ENCODE assay signal across 1 cellular context in genomic region chr11:83193315-83194283, GRCh38.
A peak's percentile ranks its signal among the peaks of the same experiment; 100 is the strongest.
TF ChIP-seq lines count a peak whose summit lies in the region.

ANKRD42 (plus strand) TSS chr11:83193712; CDS start chr11:83194671, 959 bp downstream.

TF ChIP-seq in GM12878, 131 proteins besides CTCF, POLR2A, EP300 and RAD21 (continued from another document and continues in another):
- TF ChIP-seq, protein P1, sequence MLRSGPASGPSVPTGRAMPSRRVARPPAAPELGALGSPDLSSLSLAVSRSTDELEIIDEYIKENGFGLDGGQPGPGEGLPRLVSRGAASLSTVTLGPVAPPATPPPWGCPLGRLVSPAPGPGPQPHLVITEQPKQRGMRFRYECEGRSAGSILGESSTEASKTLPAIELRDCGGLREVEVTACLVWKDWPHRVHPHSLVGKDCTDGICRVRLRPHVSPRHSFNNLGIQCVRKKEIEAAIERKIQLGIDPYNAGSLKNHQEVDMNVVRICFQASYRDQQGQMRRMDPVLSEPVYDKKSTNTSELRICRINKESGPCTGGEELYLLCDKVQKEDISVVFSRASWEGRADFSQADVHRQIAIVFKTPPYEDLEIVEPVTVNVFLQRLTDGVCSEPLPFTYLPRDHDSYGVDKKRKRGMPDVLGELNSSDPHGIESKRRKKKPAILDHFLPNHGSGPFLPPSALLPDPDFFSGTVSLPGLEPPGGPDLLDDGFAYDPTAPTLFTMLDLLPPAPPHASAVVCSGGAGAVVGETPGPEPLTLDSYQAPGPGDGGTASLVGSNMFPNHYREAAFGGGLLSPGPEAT (IDR thresholded peaks at IDR 0.05; ENCODE audit: low read depth) = peak; percentile 88; the same call in 1 of the 2 replicates
- peak; percentile 18; the same call in 1 of the 2 replicates for TF ChIP-seq MTA2 (IDR thresholded peaks at IDR 0.05; ENCODE audit: low read depth)
- TF ChIP-seq TCF3 (IDR thresholded peaks at IDR 0.05; ENCODE audit: borderline replicate concordance, insufficient read depth, low read depth, low read length) = no peak
- peak; percentile 96 for TF ChIP-seq MXI1 (IDR thresholded peaks at IDR 0.05; ENCODE audit: low read depth, low read length)
- TF ChIP-seq CREB1 (IDR thresholded peaks at IDR 0.05; ENCODE audit: low read depth) = peak; percentile 93
- 0 out of 2 replicates have a peak, but pooled peaks have one; percentile 55 for TF ChIP-seq SMARCA5 (IDR thresholded peaks at IDR 0.05)
- peak; percentile 15 for TF ChIP-seq SKIL (IDR thresholded peaks at IDR 0.05; ENCODE audit: low read depth, poor library complexity, severe bottlenecking)
- TF ChIP-seq, protein P2, sequence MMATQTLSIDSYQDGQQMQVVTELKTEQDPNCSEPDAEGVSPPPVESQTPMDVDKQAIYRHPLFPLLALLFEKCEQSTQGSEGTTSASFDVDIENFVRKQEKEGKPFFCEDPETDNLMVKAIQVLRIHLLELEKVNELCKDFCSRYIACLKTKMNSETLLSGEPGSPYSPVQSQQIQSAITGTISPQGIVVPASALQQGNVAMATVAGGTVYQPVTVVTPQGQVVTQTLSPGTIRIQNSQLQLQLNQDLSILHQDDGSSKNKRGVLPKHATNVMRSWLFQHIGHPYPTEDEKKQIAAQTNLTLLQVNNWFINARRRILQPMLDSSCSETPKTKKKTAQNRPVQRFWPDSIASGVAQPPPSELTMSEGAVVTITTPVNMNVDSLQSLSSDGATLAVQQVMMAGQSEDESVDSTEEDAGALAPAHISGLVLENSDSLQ (IDR thresholded peaks at IDR 0.05) = peak; percentile 64
- TF ChIP-seq EED (IDR thresholded peaks at IDR 0.05; ENCODE audit: low read depth) = peak; percentile 69; the same call in 1 of the 2 replicates
- TF ChIP-seq ZSCAN29 (IDR thresholded peaks at IDR 0.05) = peak; percentile 79
- TF ChIP-seq RELA (IDR thresholded peaks at IDR 0.05; ENCODE audit: borderline replicate concordance, partially characterized antibody) = peak; percentile 67
- TF ChIP-seq IKZF2 (IDR thresholded peaks at IDR 0.05) = peak; percentile 85
- TF ChIP-seq CBX5 (IDR thresholded peaks at IDR 0.05; ENCODE audit: low read depth) = 0 out of 2 replicates have a peak, but pooled peaks have one; percentile 13
- TF ChIP-seq GABPA (IDR thresholded peaks at IDR 0.05; ENCODE audit: low read depth) = peak; percentile 96
- no peak for TF ChIP-seq KDM1A (IDR thresholded peaks at IDR 0.05; ENCODE audit: borderline replicate concordance)
- TF ChIP-seq RB1 (IDR thresholded peaks at IDR 0.05; ENCODE audit: borderline replicate concordance) = peak; percentile 88; the same call in 1 of the 2 replicates
- 0 out of 2 replicates have a peak, but pooled peaks have one; percentile 43 for TF ChIP-seq TBL1XR1 (IDR thresholded peaks at IDR 0.05; ENCODE audit: low read depth, low read length)
- peak; percentile 96 for TF ChIP-seq ZBTB40 (IDR thresholded peaks at IDR 0.05; ENCODE audit: borderline replicate concordance)
- TF ChIP-seq, protein P3, sequence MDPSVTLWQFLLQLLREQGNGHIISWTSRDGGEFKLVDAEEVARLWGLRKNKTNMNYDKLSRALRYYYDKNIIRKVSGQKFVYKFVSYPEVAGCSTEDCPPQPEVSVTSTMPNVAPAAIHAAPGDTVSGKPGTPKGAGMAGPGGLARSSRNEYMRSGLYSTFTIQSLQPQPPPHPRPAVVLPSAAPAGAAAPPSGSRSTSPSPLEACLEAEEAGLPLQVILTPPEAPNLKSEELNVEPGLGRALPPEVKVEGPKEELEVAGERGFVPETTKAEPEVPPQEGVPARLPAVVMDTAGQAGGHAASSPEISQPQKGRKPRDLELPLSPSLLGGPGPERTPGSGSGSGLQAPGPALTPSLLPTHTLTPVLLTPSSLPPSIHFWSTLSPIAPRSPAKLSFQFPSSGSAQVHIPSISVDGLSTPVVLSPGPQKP (IDR thresholded peaks at IDR 0.05; ENCODE audit: low read depth, low read length) = peak; percentile 88
- TF ChIP-seq SMAD5 (IDR thresholded peaks at IDR 0.05; ENCODE audit: low read depth) = no peak
- 0 out of 2 replicates have a peak, but pooled peaks have one; percentile 15 for TF ChIP-seq IRF4 (IDR thresholded peaks at IDR 0.05; ENCODE audit: low read depth, low read length)
- peak; percentile 72; the same call in 1 of the 2 replicates for TF ChIP-seq NR2F1 (conservative IDR thresholded peaks at IDR 0.05)
- TF ChIP-seq NBN (IDR thresholded peaks at IDR 0.05) = peak; percentile 63; the same call in 1 of the 2 replicates
- peak; percentile 66; the same call in 1 of the 2 replicates for TF ChIP-seq TAF1 (IDR thresholded peaks at IDR 0.05; ENCODE audit: borderline replicate concordance, low read depth, low read length)
- 0 out of 2 replicates have a peak, but pooled peaks have one; percentile 15 for TF ChIP-seq JUNB (IDR thresholded peaks at IDR 0.05)
- TF ChIP-seq BACH1 (IDR thresholded peaks at IDR 0.05; ENCODE audit: borderline replicate concordance) = peak; percentile 62; the same call in 1 of the 2 replicates
- peak; percentile 28; the same call in 1 of the 2 replicates for TF ChIP-seq SPI1 (IDR thresholded peaks at IDR 0.05; ENCODE audit: borderline replicate concordance, insufficient read depth, low read depth, low read length)
- no peak for TF ChIP-seq CEBPZ (IDR thresholded peaks at IDR 0.05; ENCODE audit: low read depth, low read length)
- TF ChIP-seq ZZZ3 (IDR thresholded peaks at IDR 0.05; ENCODE audit: control insufficient read depth, insufficient read length, low read depth) = no peak
- TF ChIP-seq, protein P4, sequence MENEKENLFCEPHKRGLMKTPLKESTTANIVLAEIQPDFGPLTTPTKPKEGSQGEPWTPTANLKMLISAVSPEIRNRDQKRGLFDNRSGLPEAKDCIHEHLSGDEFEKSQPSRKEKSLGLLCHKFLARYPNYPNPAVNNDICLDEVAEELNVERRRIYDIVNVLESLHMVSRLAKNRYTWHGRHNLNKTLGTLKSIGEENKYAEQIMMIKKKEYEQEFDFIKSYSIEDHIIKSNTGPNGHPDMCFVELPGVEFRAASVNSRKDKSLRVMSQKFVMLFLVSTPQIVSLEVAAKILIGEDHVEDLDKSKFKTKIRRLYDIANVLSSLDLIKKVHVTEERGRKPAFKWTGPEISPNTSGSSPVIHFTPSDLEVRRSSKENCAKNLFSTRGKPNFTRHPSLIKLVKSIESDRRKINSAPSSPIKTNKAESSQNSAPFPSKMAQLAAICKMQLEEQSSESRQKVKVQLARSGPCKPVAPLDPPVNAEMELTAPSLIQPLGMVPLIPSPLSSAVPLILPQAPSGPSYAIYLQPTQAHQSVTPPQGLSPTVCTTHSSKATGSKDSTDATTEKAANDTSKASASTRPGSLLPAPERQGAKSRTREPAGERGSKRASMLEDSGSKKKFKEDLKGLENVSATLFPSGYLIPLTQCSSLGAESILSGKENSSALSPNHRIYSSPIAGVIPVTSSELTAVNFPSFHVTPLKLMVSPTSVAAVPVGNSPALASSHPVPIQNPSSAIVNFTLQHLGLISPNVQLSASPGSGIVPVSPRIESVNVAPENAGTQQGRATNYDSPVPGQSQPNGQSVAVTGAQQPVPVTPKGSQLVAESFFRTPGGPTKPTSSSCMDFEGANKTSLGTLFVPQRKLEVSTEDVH (IDR thresholded peaks at IDR 0.05; ENCODE audit: low read depth, partially characterized antibody) = peak; percentile 81
- TF ChIP-seq NKRF (conservative IDR thresholded peaks at IDR 0.05) = peak; percentile 98
- peak; percentile 86 for TF ChIP-seq ATF7 (IDR thresholded peaks at IDR 0.05; ENCODE audit: low read depth)
- TF ChIP-seq LARP7 (IDR thresholded peaks at IDR 0.05) = peak; percentile 64; the same call in 1 of the 2 replicates
- TF ChIP-seq HCFC1 (IDR thresholded peaks at IDR 0.05; ENCODE audit: low read length) = peak; percentile 65
- peak; percentile 94 for TF ChIP-seq BMI1 (IDR thresholded peaks at IDR 0.05; ENCODE audit: borderline replicate concordance)
- 0 out of 2 replicates have a peak, but pooled peaks have one; percentile 23 for TF ChIP-seq ZNF207 (IDR thresholded peaks at IDR 0.05; ENCODE audit: borderline replicate concordance)
- TF ChIP-seq ASH2L (IDR thresholded peaks at IDR 0.05; ENCODE audit: borderline replicate concordance, low read depth) = peak; percentile 100
- TF ChIP-seq, protein P5, sequence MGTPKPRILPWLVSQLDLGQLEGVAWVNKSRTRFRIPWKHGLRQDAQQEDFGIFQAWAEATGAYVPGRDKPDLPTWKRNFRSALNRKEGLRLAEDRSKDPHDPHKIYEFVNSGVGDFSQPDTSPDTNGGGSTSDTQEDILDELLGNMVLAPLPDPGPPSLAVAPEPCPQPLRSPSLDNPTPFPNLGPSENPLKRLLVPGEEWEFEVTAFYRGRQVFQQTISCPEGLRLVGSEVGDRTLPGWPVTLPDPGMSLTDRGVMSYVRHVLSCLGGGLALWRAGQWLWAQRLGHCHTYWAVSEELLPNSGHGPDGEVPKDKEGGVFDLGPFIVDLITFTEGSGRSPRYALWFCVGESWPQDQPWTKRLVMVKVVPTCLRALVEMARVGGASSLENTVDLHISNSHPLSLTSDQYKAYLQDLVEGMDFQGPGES (IDR thresholded peaks at IDR 0.05) = no peak
